In the genomic region with DNA sequence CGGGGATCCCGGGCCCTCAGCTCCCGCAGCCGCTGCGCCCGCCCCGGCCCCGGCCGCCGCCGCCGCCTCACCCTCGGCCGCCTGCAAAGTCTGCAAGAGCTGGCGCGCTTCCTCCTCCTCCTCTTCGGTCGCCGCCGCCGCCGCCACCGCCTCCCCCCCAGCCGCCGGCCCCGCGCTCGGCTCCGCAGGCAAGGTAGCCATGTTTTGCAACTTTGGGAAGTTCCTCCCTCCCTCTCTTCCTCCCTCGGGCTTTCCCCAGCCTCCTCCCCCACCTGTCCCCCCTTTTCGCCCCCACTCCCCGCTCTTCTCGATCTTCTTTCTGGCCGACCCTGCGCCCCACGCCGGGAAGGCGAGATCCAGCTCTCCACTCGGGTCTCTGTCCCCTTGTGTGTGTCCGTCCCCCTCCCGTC, we compare ENCODE assay signal across 8 cellular contexts. TPM values are rescaled to one million over a fixed set of nuclear protein-coding genes. Genes with fewer than 3 reads are reported as not detected.
DNase-seq lines count a peak whose midpoint lies in the region; ATAC-seq and TF ChIP-seq lines count a peak whose summit lies in the region.

No MANE protein-coding gene starts in this region.

- peak overlapping the region; percentile 69 for H3K27ac Mint-ChIP-seq in CD8-positive, alpha-beta T cell
- peak overlapping the region; percentile 80 for H3K27ac Mint-ChIP-seq in activated T-cell treated with anti-CD3 and anti-CD28 coated beads, Interleukin-2, amount 50 U/mL, for 24 hours

- H3K79me2 ChIP-seq in KMS-11 (ENCODE audit: insufficient read depth, low read depth) (no peaks in the 10 kb centered on the region), parathyroid adenoma (peaks cover 16% of the 10 kb centered on the region)

- peak overlapping the region; percentile 68 for H2AFZ ChIP-seq in KMS-11 (ENCODE audit: low read depth)
- H2AFZ ChIP-seq in parathyroid adenoma, result peak overlapping the region; percentile 74

- no peak for ATAC-seq in CD8-positive, alpha-beta T cell
- ATAC-seq in HG03521 (IDR thresholded peaks at IDR 0.05; ENCODE audit: unreplicated experiment), result no peak

- H4K20me1 ChIP-seq in KMS-11 (ENCODE audit: insufficient read depth), result no peaks in the 10 kb centered on the region

- intact Hi-C loops in CD8-positive, alpha-beta T cell (cut with DNase I, micrococcal nuclease), result loop anchor here (1.0 to 2.0 kb wide), 4 partner anchors 38 to 398 kb away; partner anchors contain the start of genes ERCC2 (in 1 of the 2), FBXO46 (in 1 of the 2), QPCTL (in 1 of the 2) and SYMPK (in 1 of the 2)

- H3K9ac ChIP-seq in KMS-11 (peak overlapping the region; percentile 66; the same call in 1 of the 2 replicates), parathyroid adenoma (peak overlapping the region; percentile 23)

- CTCF ChIA-PET in CD8-positive, alpha-beta T cell (lab: Charles Lee), result interaction anchor here (1.1 to 13.5 kb wide), 13 partner anchors 10 to 290 kb away, joined by 3 to 313 read pairs (median 5); partner anchors contain the start of gene DMWD

- H3K27me3 Mint-ChIP-seq in CD8-positive, alpha-beta T cell (ENCODE audit: low read depth), result peaks cover 7% of the 10 kb centered on the region
- H3K27me3 Mint-ChIP-seq in activated T-cell treated with anti-CD3 and anti-CD28 coated beads, Interleukin-2, amount 50 U/mL, for 24 hours, result peaks cover 36% of the 10 kb centered on the region

- H3K36me3 Mint-ChIP-seq in CD8-positive, alpha-beta T cell, result no peaks in the 10 kb centered on the region
- no peaks in the 10 kb centered on the region for H3K36me3 Mint-ChIP-seq in activated T-cell treated with anti-CD3 and anti-CD28 coated beads, Interleukin-2, amount 50 U/mL, for 24 hours (ENCODE audit: low read depth)

- H3K9me3 Mint-ChIP-seq in CD8-positive, alpha-beta T cell, result no peaks in the 10 kb centered on the region
- H3K9me3 Mint-ChIP-seq in activated T-cell treated with anti-CD3 and anti-CD28 coated beads, Interleukin-2, amount 50 U/mL, for 24 hours, result no peaks in the 10 kb centered on the region

- H3K4me2 ChIP-seq in KMS-11 (peak overlapping the region; percentile 94), parathyroid adenoma (ENCODE audit: low read length) (peak overlapping the region; percentile 95)

- DNase-seq in CD8-positive, alpha-beta T cell, result peak in 5 of 7 experiments; percentile 9 to 43 (median 40)
- no peak for DNase-seq in activated T-cell treated with anti-CD3 and anti-CD28 coated beads, Interleukin-2, amount 50 U/mL, for 24 hours
- DNase-seq in fibroblast of mammary gland (ENCODE audit: low read depth) (peak; percentile 43), NCI-H128 (lab: John Stamatoyannopoulos, UW; ENCODE audit: unreplicated experiment) (no peak), NK-92 (lab: John Stamatoyannopoulos, UW; ENCODE audit: unreplicated experiment) (no peak)

- peak overlapping the region; percentile 27 for H3K27ac ChIP-seq in CD8-positive, alpha-beta T cell (ENCODE audit: low read depth, low read length)
- H3K27ac ChIP-seq in KMS-11, result peak overlapping the region; percentile 53
- H3K27ac ChIP-seq in parathyroid adenoma, result peak overlapping the region; percentile 95

- POLR2A ChIA-PET in CD8-positive, alpha-beta T cell (lab: Charles Lee), result interaction anchor here (0.6 to 4.0 kb wide), 11 partner anchors 11 to 248 kb away, joined by 3 to 28 read pairs (median 7); partner anchors contain the start of genes DMWD, FBXO46, IRF2BP1 and MYPOP

- TF ChIP-seq CTCF in CD8-positive, alpha-beta T cell (IDR thresholded peaks at IDR 0.05), result no peak
- TF ChIP-seq CTCF in KMS-11 (conservative IDR thresholded peaks at IDR 0.05; ENCODE audit: low read depth, low read length) (no peak), fibroblast of mammary gland (conservative IDR thresholded peaks at IDR 0.05; ENCODE audit: control insufficient read depth, insufficient read depth, low read depth, low read length) (no peak), parathyroid adenoma (IDR thresholded peaks at IDR 0.05) (no peak)

- H3K4me3 Mint-ChIP-seq in CD8-positive, alpha-beta T cell, result peak overlapping the region; percentile 84
- H3K4me3 Mint-ChIP-seq in activated T-cell treated with anti-CD3 and anti-CD28 coated beads, Interleukin-2, amount 50 U/mL, for 24 hours, result peak overlapping the region; percentile 81

- no peaks in the 10 kb centered on the region for H3K27me3 ChIP-seq in CD8-positive, alpha-beta T cell (ENCODE audit: insufficient read depth, low read length)
- peaks cover 7% of the 10 kb centered on the region for H3K27me3 ChIP-seq in KMS-11 (ENCODE audit: insufficient read depth, low read depth)
- no peaks in the 10 kb centered on the region for H3K27me3 ChIP-seq in parathyroid adenoma (ENCODE audit: control insufficient read depth, insufficient read depth, low read length)

- H3K4me1 ChIP-seq in CD8-positive, alpha-beta T cell (ENCODE audit: insufficient read depth, low read length), result peaks cover 22% of the 10 kb centered on the region
- H3K4me1 ChIP-seq in KMS-11 (ENCODE audit: low read depth, poor library complexity, severe bottlenecking), result peaks cover 17% of the 10 kb centered on the region
- peaks cover 33% of the 10 kb centered on the region for H3K4me1 ChIP-seq in parathyroid adenoma

- peak overlapping the region; percentile 99 for H3K4me3 ChIP-seq in CD8-positive, alpha-beta T cell (ENCODE audit: low read depth, low read length)
- no peak overlapping the region for H3K4me3 ChIP-seq in KMS-11 (IDR thresholded peaks at IDR 0.05; ENCODE audit: insufficient read depth, low read depth, low read length)
- peak overlapping the region; percentile 73 for H3K4me3 ChIP-seq in fibroblast of mammary gland (ENCODE audit: control insufficient read depth, low read depth, low read length)
- H3K4me3 ChIP-seq in parathyroid adenoma (ENCODE audit: low read depth, low read length), result peak overlapping the region; percentile 93

- H3K36me3 ChIP-seq in CD8-positive, alpha-beta T cell (ENCODE audit: insufficient read depth, low read length), result no peaks in the 10 kb centered on the region
- no peaks in the 10 kb centered on the region for H3K36me3 ChIP-seq in KMS-11 (ENCODE audit: insufficient read depth)
- no peaks in the 10 kb centered on the region for H3K36me3 ChIP-seq in parathyroid adenoma (ENCODE audit: control insufficient read depth, insufficient read depth, low read length)

- no peaks in the 10 kb centered on the region for H3K9me3 ChIP-seq in CD8-positive, alpha-beta T cell (ENCODE audit: low read length)
- no peaks in the 10 kb centered on the region for H3K9me3 ChIP-seq in parathyroid adenoma (ENCODE audit: control insufficient read depth, low read length)

- H3K4me1 Mint-ChIP-seq in CD8-positive, alpha-beta T cell (ENCODE audit: low read depth), result peaks cover 24% of the 10 kb centered on the region
- H3K4me1 Mint-ChIP-seq in activated T-cell treated with anti-CD3 and anti-CD28 coated beads, Interleukin-2, amount 50 U/mL, for 24 hours (ENCODE audit: low read depth), result peaks cover 19% of the 10 kb centered on the region

RNA-seq across cellular contexts. Expression of gene SIX5, which starts 0.4 kb away (rescaled TPM):
- total RNA-seq in CD8-positive, alpha-beta T cell, result under 1 TPM; 0.73 to 0.75 TPM

RNA-seq across cellular contexts. Expression of gene DMPK, which starts 13.6 kb away (rescaled TPM):
- 10 to 100 TPM; 13.7 to 17.8 TPM for total RNA-seq in CD8-positive, alpha-beta T cell

RNA-seq across cellular contexts. Expression of gene DMWD, which starts 24.0 kb away (rescaled TPM):
- total RNA-seq in CD8-positive, alpha-beta T cell, result 10 to 100 TPM; 23.8 to 25.5 TPM

RNA-seq across cellular contexts. Expression of gene MEIOSIN, which starts 35.4 kb away (rescaled TPM):
- total RNA-seq in CD8-positive, alpha-beta T cell, result not detected

RNA-seq across cellular contexts. Expression of gene FBXO46, which starts 38.0 kb away (rescaled TPM):
- 10 to 100 TPM; 15.2 to 17.1 TPM for total RNA-seq in CD8-positive, alpha-beta T cell

Comparison
In these comparisons a context has a peak if more than half of its experiments do, and no peak if none do; other contexts are left out.
1. DNase-seq: peak in CD8-positive, alpha-beta T cell (5 of 7) and fibroblast of mammary gland (single experiment); none in activated T-cell treated with anti-CD3 and anti-CD28 coated beads, Interleukin-2, amount 50 U/mL, for 24 hours (single experiment), NCI-H128 (single experiment) and NK-92 (single experiment).
2. H3K27ac ChIP-seq: peak in every context shown above with its lines; median percentile 95 in parathyroid adenoma; 53 in KMS-11; 27 in CD8-positive, alpha-beta T cell.